22 cellular contexts compared by ENCODE assay signal in genomic region chr5:137501226-137501625, GRCh38.
"Had no signal": no experiment of that assay in that cellular context is flagged by ENCODE, and none has a peak within 500 bp of the region (broad histone marks: within the 10 kb centered on the region; RNA-seq: fewer than 3 reads in every experiment).

No MANE protein-coding gene starts in this region.

- H3K27ac ChIP-seq: colonic mucosa, coronary artery, dorsolateral prefrontal cortex, epithelial cell of prostate, esophagus squamous epithelium, foreskin keratinocyte, gastrocnemius medialis, gastroesophageal sphincter, heart left ventricle, heart right ventricle had no signal

- DNase-seq: colonic mucosa; dermis blood vessel endothelial cell; dorsolateral prefrontal cortex; effector CD4-positive, alpha-beta T cell; effector CD8-positive, alpha-beta T cell; effector memory CD4-positive, alpha-beta T cell; effector memory CD8-positive, alpha-beta T cell; endodermal cell; erythroblast; esophagus squamous epithelium; foreskin fibroblast; foreskin keratinocyte; foreskin melanocyte; gastrocnemius medialis; glutamatergic neuron; heart left ventricle; heart right ventricle had no signal

- H3K4me1 ChIP-seq: colonic mucosa, foreskin keratinocyte, gastrocnemius medialis had no signal

- H3K9me3 Mint-ChIP-seq: dendritic cell treated with granulocyte-macrophage colony-stimulating factor and Interleukin-4, amounts not matched to agents 40 ng/mL and 50 ng/mL, for 4 days; effector memory CD8-positive, alpha-beta T cell; endodermal cell had no signal

- H3K27me3 ChIP-seq: dorsolateral prefrontal cortex, gastrocnemius medialis had no signal

- H3K4me1 Mint-ChIP-seq: endodermal cell had no signal

- H3K4me3 ChIP-seq: colonic mucosa, coronary artery, dorsolateral prefrontal cortex, esophagus squamous epithelium, gastrocnemius medialis, gastroesophageal sphincter, heart left ventricle, heart right ventricle had no signal

- ATAC-seq: effector memory CD8-positive, alpha-beta T cell; esophagus mucosa; foreskin keratinocyte; gastrocnemius medialis; gastroesophageal sphincter; heart left ventricle; heart right ventricle had no signal

- H3K36me3 ChIP-seq: colonic mucosa, esophagus squamous epithelium, gastrocnemius medialis, gastroesophageal sphincter, heart left ventricle, heart right ventricle had no signal

- H3K4me3 Mint-ChIP-seq: dendritic cell treated with granulocyte-macrophage colony-stimulating factor and Interleukin-4, amounts not matched to agents 40 ng/mL and 50 ng/mL, for 4 days; effector memory CD8-positive, alpha-beta T cell; endodermal cell had no signal

- H3K9me3 ChIP-seq: colonic mucosa, esophagus squamous epithelium, gastrocnemius medialis, gastroesophageal sphincter, heart left ventricle, heart right ventricle had no signal

- H3K27ac Mint-ChIP-seq: dendritic cell treated with granulocyte-macrophage colony-stimulating factor and Interleukin-4, amounts not matched to agents 40 ng/mL and 50 ng/mL, for 4 days; effector memory CD8-positive, alpha-beta T cell; endodermal cell had no signal
